ENCODE assay signal across 9 cellular contexts in genomic region chr12:107372229-107372658, GRCh38.
DNase-seq lines count a peak whose midpoint lies in the region; ATAC-seq and TF ChIP-seq lines count a peak whose summit lies in the region.
"Had no signal": no experiment of that assay in that cellular context is flagged by ENCODE, and none has a peak within 500 bp of the region (broad histone marks: within the 10 kb centered on the region; RNA-seq: fewer than 3 reads in every experiment).

No MANE protein-coding gene starts in this region.

- H3K9me3 ChIP-seq in thymus (ENCODE audit: control insufficient read depth): no peaks in the 10 kb centered on the region
- H3K9me3 ChIP-seq: BE2C had no signal

- TF ChIP-seq CTCF in epithelial cell of esophagus (IDR thresholded peaks at IDR 0.05; ENCODE audit: insufficient read depth, low read depth, low read length, missing control alignments): no peak

- no peaks in the 10 kb centered on the region for H3K36me3 Mint-ChIP-seq in activated CD4-positive, alpha-beta memory T cell treated with anti-CD3 and anti-CD28 coated beads, Interleukin-2, amount 10 ng/mL, durations not matched to agents 7 days and 5 days (ENCODE audit: low read depth)
- no peaks in the 10 kb centered on the region for H3K36me3 Mint-ChIP-seq in stimulated activated memory B cell treated with anti-CD40 and anti-IgM and Interleukin-4, amounts not matched to agents 10 μg/mL and 1 μg/mL and 100 μg/mL, for 72 hours

- H3K4me1 Mint-ChIP-seq in activated CD4-positive, alpha-beta memory T cell treated with anti-CD3 and anti-CD28 coated beads, Interleukin-2, amount 10 ng/mL, durations not matched to agents 7 days and 5 days: peaks cover 75% of the 10 kb centered on the region
- H3K4me1 Mint-ChIP-seq in stimulated activated memory B cell treated with anti-CD40 and anti-IgM and Interleukin-4, amounts not matched to agents 10 μg/mL and 1 μg/mL and 100 μg/mL, for 72 hours: peaks cover 15% of the 10 kb centered on the region

- 12% methylated on average over 5 of the region's 5 CpGs for WGBS in thymus

- no peaks in the 10 kb centered on the region for H3K36me3 ChIP-seq in thymus (ENCODE audit: control insufficient read depth, insufficient read depth)
- H3K36me3 ChIP-seq: BE2C had no signal

- CTCF ChIA-PET in activated CD4-positive, alpha-beta memory T cell treated with anti-CD3 and anti-CD28 coated beads, Interleukin-2, amount 10 ng/mL, durations not matched to agents 7 days and 5 days (lab: Charles Lee): interaction anchor here (0.6 to 2.5 kb wide), 12 partner anchors 12 to 279 kb away, joined by 3 to 12 read pairs (median 3); partner anchors contain the start of gene CRY1

- no peak overlapping the region for H3K4me3 ChIP-seq in epithelial cell of esophagus (ENCODE audit: low read length)
- no peak overlapping the region for H3K4me3 ChIP-seq in thymus (ENCODE audit: low read length)

- no peak for ATAC-seq in stimulated activated memory B cell treated with anti-CD40 and anti-IgM and Interleukin-4, amounts not matched to agents 10 μg/mL and 1 μg/mL and 100 μg/mL, for 72 hours

- no peaks in the 10 kb centered on the region for H3K27me3 Mint-ChIP-seq in activated CD4-positive, alpha-beta memory T cell treated with anti-CD3 and anti-CD28 coated beads, Interleukin-2, amount 10 ng/mL, durations not matched to agents 7 days and 5 days
- no peaks in the 10 kb centered on the region for H3K27me3 Mint-ChIP-seq in stimulated activated memory B cell treated with anti-CD40 and anti-IgM and Interleukin-4, amounts not matched to agents 10 μg/mL and 1 μg/mL and 100 μg/mL, for 72 hours

- H3K9me3 Mint-ChIP-seq in activated CD4-positive, alpha-beta memory T cell treated with anti-CD3 and anti-CD28 coated beads, Interleukin-2, amount 10 ng/mL, durations not matched to agents 7 days and 5 days: no peaks in the 10 kb centered on the region
- no peaks in the 10 kb centered on the region for H3K9me3 Mint-ChIP-seq in stimulated activated memory B cell treated with anti-CD40 and anti-IgM and Interleukin-4, amounts not matched to agents 10 μg/mL and 1 μg/mL and 100 μg/mL, for 72 hours

- H3K27ac Mint-ChIP-seq in activated CD4-positive, alpha-beta memory T cell treated with anti-CD3 and anti-CD28 coated beads, Interleukin-2, amount 10 ng/mL, durations not matched to agents 7 days and 5 days: peak overlapping the region; percentile 76
- no peak overlapping the region for H3K27ac Mint-ChIP-seq in stimulated activated memory B cell treated with anti-CD40 and anti-IgM and Interleukin-4, amounts not matched to agents 10 μg/mL and 1 μg/mL and 100 μg/mL, for 72 hours

- no peaks in the 10 kb centered on the region for H3K27me3 ChIP-seq in thymus (ENCODE audit: control insufficient read depth, insufficient read depth)

- peak overlapping the region; percentile 72 for H3K27ac ChIP-seq in thymus (ENCODE audit: low read depth)

- H3K4me1 ChIP-seq in thymus (ENCODE audit: control insufficient read depth, insufficient read depth, low read length): peaks cover 33% of the 10 kb centered on the region
- H3K4me1 ChIP-seq: BE2C had no signal

- peak; percentile 22 for DNase-seq in stimulated activated CD4-positive, alpha-beta T cell treated with anti-CD3 and anti-CD28 coated beads, Interleukin-1b, Interleukin-23, amount 100 ng/mL, for 48 hours
- no peak for DNase-seq in stimulated activated CD4-positive, alpha-beta T cell treated with anti-CD3 and anti-CD28 coated beads, Interleukin-2, amount 100 ng/mL, for 48 hours
- DNase-seq in activated CD4-positive, alpha-beta memory T cell treated with anti-CD3 and anti-CD28 coated beads, Interleukin-2, amount 10 ng/mL, durations not matched to agents 7 days and 5 days: peak; percentile 45
- DNase-seq in epithelial cell of esophagus (ENCODE audit: low read depth): peak; percentile 76
- no peak for DNase-seq in middle frontal gyrus (ENCODE audit: extremely low spot score, low spot score)
- DNase-seq in putamen (ENCODE audit: low spot score): no peak
- DNase-seq: BE2C had no signal

- POLR2A ChIA-PET in activated CD4-positive, alpha-beta memory T cell treated with anti-CD3 and anti-CD28 coated beads, Interleukin-2, amount 10 ng/mL, durations not matched to agents 7 days and 5 days (lab: Charles Lee): interaction anchor here (0.9 to 6.8 kb wide), 6 partner anchors 16 to 314 kb away, joined by 3 to 173 read pairs (median 4); partner anchors contain the start of gene PWP1

- peak overlapping the region; percentile 31 for H3K4me3 Mint-ChIP-seq in activated CD4-positive, alpha-beta memory T cell treated with anti-CD3 and anti-CD28 coated beads, Interleukin-2, amount 10 ng/mL, durations not matched to agents 7 days and 5 days
- no peak overlapping the region for H3K4me3 Mint-ChIP-seq in stimulated activated memory B cell treated with anti-CD40 and anti-IgM and Interleukin-4, amounts not matched to agents 10 μg/mL and 1 μg/mL and 100 μg/mL, for 72 hours

Comparison
In these comparisons a context has a peak if more than half of its experiments do, and no peak if none do; other contexts are left out.
1. DNase-seq: peak in stimulated activated CD4-positive, alpha-beta T cell treated with anti-CD3 and anti-CD28 coated beads, Interleukin-1b, Interleukin-23, amount 100 ng/mL, for 48 hours (single experiment), activated CD4-positive, alpha-beta memory T cell treated with anti-CD3 and anti-CD28 coated beads, Interleukin-2, amount 10 ng/mL, durations not matched to agents 7 days and 5 days (single experiment) and epithelial cell of esophagus (single experiment); none in stimulated activated CD4-positive, alpha-beta T cell treated with anti-CD3 and anti-CD28 coated beads, Interleukin-2, amount 100 ng/mL, for 48 hours (0 of 2), middle frontal gyrus (single experiment) and putamen (single experiment).